In the genomic region with DNA sequence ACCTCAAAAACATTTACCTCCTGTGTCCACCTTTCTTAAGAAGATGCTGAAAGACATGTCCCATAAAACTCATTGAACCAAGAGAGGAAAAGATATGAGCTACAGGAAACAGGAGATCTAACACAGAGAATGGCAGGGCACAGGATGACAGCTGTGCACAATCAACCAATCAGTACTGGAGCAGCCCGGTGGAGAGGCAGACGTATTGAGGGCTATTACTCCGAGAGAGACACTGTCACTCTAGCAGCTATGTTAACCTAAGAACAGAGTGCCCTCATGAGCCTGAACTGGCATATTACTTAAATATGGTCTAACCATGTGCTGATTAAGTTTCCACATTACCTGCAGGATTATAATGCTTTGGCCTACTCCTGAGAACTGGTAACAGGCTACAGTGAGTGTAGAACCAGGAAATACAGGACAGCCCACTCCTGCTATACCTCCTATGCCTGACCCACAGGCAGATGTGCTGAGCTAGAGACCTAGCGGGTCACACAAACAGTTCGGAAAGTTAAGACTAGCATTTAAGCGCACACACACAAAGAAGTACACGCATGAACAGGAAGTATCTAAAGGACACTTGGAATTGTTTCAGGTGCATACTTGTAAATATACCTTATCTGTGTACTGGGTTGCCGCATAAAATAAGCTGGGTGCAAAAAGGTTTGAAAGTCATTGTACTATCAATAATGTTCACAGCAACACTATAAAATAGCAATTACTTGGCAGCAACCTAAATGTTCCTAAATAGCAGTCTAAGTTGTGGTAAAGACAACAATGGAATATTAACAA, we compare ENCODE assay signal across 1 cellular context.
TF ChIP-seq lines count a peak whose summit lies in the region.

No MANE protein-coding gene starts in this region.

TF ChIP-seq in K562, 482 proteins besides CTCF, POLR2A, EP300 and RAD21:
- no peak for TF ChIP-seq NCOA2 (IDR thresholded peaks at IDR 0.05; ENCODE audit: partially characterized antibody in 2 of 2)
- TF ChIP-seq SNRNP70 (optimal IDR thresholded peaks at IDR 0.05; ENCODE audit: low read depth, low read length) = no peak
- TF ChIP-seq DIDO1 (tag; IDR thresholded peaks at IDR 0.05; ENCODE audit: low read depth) = no peak
- no peak for TF ChIP-seq ZZZ3 (IDR thresholded peaks at IDR 0.05)
- TF ChIP-seq RBM14 (IDR thresholded peaks at IDR 0.05; ENCODE audit: borderline replicate concordance, insufficient read depth, low read depth, low read length) = no peak
- no peak for TF ChIP-seq U2AF1 (optimal IDR thresholded peaks at IDR 0.05; ENCODE audit: low read depth, low read length)
- no peak for TF ChIP-seq POLR3G (IDR thresholded peaks at IDR 0.05; ENCODE audit: extremely low read depth, insufficient read length, insufficient replicate concordance)
- TF ChIP-seq NRF1 (conservative IDR thresholded peaks at IDR 0.05 in 1 of 2, IDR thresholded peaks at IDR 0.05 in 1 of 2) = no peak
- no peak for TF ChIP-seq SP2 (IDR thresholded peaks at IDR 0.05; ENCODE audit: extremely low read depth, low read depth, low read length, poor library complexity, severe bottlenecking)
